12 cellular contexts compared by ENCODE assay signal in the genomic region with DNA sequence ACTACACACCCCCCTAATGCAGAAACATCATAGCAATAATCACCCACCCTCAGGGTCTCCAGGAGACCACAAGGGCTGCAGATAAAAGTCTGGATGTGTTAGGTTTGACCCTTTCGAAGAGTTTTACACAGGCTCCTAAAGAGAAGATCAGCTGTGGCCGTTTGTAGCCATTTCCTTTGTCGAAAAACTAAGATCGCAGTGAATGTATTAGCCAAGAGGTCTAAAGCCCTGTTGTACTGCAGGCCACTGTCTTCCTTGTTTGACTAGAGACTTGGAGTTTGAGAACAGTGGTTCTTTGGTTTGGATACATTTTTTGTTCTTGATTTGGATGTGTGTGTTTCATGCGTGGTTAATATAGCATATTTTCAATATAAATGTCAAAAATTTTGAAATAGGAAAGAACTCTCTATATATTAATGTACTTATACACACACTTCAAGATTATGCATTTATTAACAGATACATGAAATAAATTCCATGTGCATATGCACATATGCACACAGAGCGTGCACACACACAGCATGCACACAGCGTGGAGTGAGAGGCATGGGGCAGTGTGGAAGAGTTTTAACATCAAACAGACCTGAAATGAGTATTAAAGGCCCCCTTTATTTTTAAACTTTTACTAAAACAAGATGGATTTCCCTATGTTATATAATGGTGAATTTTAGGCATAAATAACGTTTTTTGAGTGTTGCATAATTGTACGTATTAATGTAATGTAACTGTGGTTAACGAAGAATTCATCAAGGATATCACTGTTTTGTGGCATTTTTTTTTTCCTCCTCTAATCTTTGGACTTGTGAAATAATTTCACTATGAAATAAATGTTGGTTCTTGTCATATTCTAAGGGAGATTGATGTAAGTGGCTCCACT.
A peak's percentile ranks its signal among the peaks of the same experiment; 100 is the strongest.
DNase-seq lines count a peak whose midpoint lies in the region; ATAC-seq lines count a peak whose summit lies in the region.
"Had no signal": no experiment of that assay in that cellular context is flagged by ENCODE, and none has a peak within 500 bp of the region (broad histone marks: within the 10 kb centered on the region; RNA-seq: fewer than 3 reads in every experiment).

No MANE protein-coding gene starts in this region.

- no peaks in the 10 kb centered on the region for H3K9me3 ChIP-seq in effector memory CD4-positive, alpha-beta T cell (ENCODE audit: control insufficient read depth, low read length)
- peaks cover 0 to 3% (median 0%) of the 10 kb centered on the region in 5 donors for H3K9me3 ChIP-seq in subcutaneous abdominal adipose tissue (ENCODE audit: control insufficient read depth in 5 of 5, low read length in 5 of 5)
- H3K9me3 ChIP-seq: heart right ventricle, uterus had no signal

- no peaks in the 10 kb centered on the region for H3K27me3 ChIP-seq in effector memory CD4-positive, alpha-beta T cell (replicated peaks; ENCODE audit: control insufficient read depth, insufficient read depth, low read length, poor library complexity, severe bottlenecking)
- H3K27me3 ChIP-seq in subcutaneous abdominal adipose tissue (ENCODE audit: control insufficient read depth in 5 of 5, insufficient read depth in 4 of 5, low read length in 5 of 5), result peaks cover 4 to 21% (median 17%) of the 10 kb centered on the region in 5 donors
- H3K27me3 ChIP-seq: uterus had no signal

- H3K4me3 ChIP-seq in effector memory CD4-positive, alpha-beta T cell (ENCODE audit: insufficient read depth, low read depth, low read length, poor library complexity, severe bottlenecking), result peak overlapping the region; percentile 79
- H3K4me3 ChIP-seq in subcutaneous abdominal adipose tissue (ENCODE audit: low read depth in 1 of 5, low read length in 5 of 5), result peak overlapping the region in 4 of 5 donors; percentile 22 to 63 (median 40)
- H3K4me3 ChIP-seq: uterus had no signal

- peaks cover 29% of the 10 kb centered on the region for H3K4me1 Mint-ChIP-seq in activated T-cell treated with anti-CD3 and anti-CD28 coated beads, Interleukin-2, amount 50 U/mL, for 24 hours (ENCODE audit: low read depth)

- H3K36me3 ChIP-seq in effector memory CD4-positive, alpha-beta T cell (ENCODE audit: control insufficient read depth, insufficient read depth, low read length), result peaks cover 4% of the 10 kb centered on the region
- no peaks in the 10 kb centered on the region for H3K36me3 ChIP-seq in subcutaneous abdominal adipose tissue (ENCODE audit: control insufficient read depth in 5 of 5, insufficient read depth in 5 of 5, low read length in 5 of 5)
- H3K36me3 ChIP-seq: heart right ventricle, uterus had no signal

- peak overlapping the region; percentile 86 for H3K27ac ChIP-seq in effector memory CD4-positive, alpha-beta T cell (ENCODE audit: insufficient read depth, low read length, poor library complexity, severe bottlenecking)
- H3K27ac ChIP-seq in subcutaneous abdominal adipose tissue (ENCODE audit: low read depth, low read length), result no peak overlapping the region
- H3K27ac ChIP-seq: uterus had no signal

- H3K4me3 Mint-ChIP-seq in activated T-cell treated with anti-CD3 and anti-CD28 coated beads, Interleukin-2, amount 50 U/mL, for 24 hours, result peak overlapping the region; percentile 88

- H3K9ac ChIP-seq in subcutaneous abdominal adipose tissue (ENCODE audit: low read length in 5 of 5), result peak overlapping the region in 1 of 5 donors; percentile 14

- DNase-seq in activated T-cell treated with anti-CD3 and anti-CD28 coated beads, Interleukin-2, amount 50 U/mL, for 24 hours, result no peak
- no peak for DNase-seq in activated T-cell treated with anti-CD3 and anti-CD28 coated beads for 4 hours
- peak; percentile 54 for DNase-seq in RPMI8226
- no peak for DNase-seq in effector memory CD4-positive, alpha-beta T cell
- DNase-seq in medulla oblongata (ENCODE audit: extremely low spot score), result no peak
- DNase-seq: dermis blood vessel endothelial cell, heart right ventricle, NCI-H526 treated with DMSO at 0.1 percent for 48 hours, uterus had no signal

- peak overlapping the region; percentile 96 for H3K27ac Mint-ChIP-seq in activated T-cell treated with anti-CD3 and anti-CD28 coated beads, Interleukin-2, amount 50 U/mL, for 24 hours

- no peak for ATAC-seq in GM18868 (IDR thresholded peaks at IDR 0.05; ENCODE audit: unreplicated experiment)
- ATAC-seq in GM19035 (IDR thresholded peaks at IDR 0.05; ENCODE audit: unreplicated experiment), result no peak
- ATAC-seq: heart right ventricle had no signal

- no peaks in the 10 kb centered on the region for H3K27me3 Mint-ChIP-seq in activated T-cell treated with anti-CD3 and anti-CD28 coated beads, Interleukin-2, amount 50 U/mL, for 24 hours

- H3K4me1 ChIP-seq in effector memory CD4-positive, alpha-beta T cell (ENCODE audit: control insufficient read depth, insufficient read depth, low read length, poor library complexity, severe bottlenecking), result peaks cover 26% of the 10 kb centered on the region
- peaks cover 0 to 31% (median 7%) of the 10 kb centered on the region in 5 donors for H3K4me1 ChIP-seq in subcutaneous abdominal adipose tissue (ENCODE audit: control insufficient read depth in 5 of 5, insufficient read depth in 5 of 5, low read length in 5 of 5)
- H3K4me1 ChIP-seq: uterus had no signal

- H3K9me3 Mint-ChIP-seq in activated T-cell treated with anti-CD3 and anti-CD28 coated beads, Interleukin-2, amount 50 U/mL, for 24 hours, result no peaks in the 10 kb centered on the region

- peaks cover 74% of the 10 kb centered on the region for H3K36me3 Mint-ChIP-seq in activated T-cell treated with anti-CD3 and anti-CD28 coated beads, Interleukin-2, amount 50 U/mL, for 24 hours (ENCODE audit: low read depth)
